ENCODE assay signal across 2 cellular contexts in genomic region chr16:56450901-56451752, GRCh38.
A peak's percentile ranks its signal among the peaks of the same experiment; 100 is the strongest.
TF ChIP-seq lines count a peak whose summit lies in the region.

Gene NUDT21 (minus strand): TSS chr16:56451332. CDS start chr16:56451202, 130 bp downstream.
Gene OGFOD1 (plus strand): TSS chr16:56451554. CDS start chr16:56451613, 59 bp downstream.

TF ChIP-seq in HCT116, 20 proteins besides CTCF, POLR2A, EP300 and RAD21 (continued from another document):
- no peak for TF ChIP-seq ZBTB33 (IDR thresholded peaks at IDR 0.05; ENCODE audit: extremely low read depth, insufficient replicate concordance, low read length)
- peak; percentile 78; the same call in 1 of the 2 replicates for TF ChIP-seq MAX (IDR thresholded peaks at IDR 0.05)
- TF ChIP-seq YY1 (IDR thresholded peaks at IDR 0.05; ENCODE audit: extremely low read depth, insufficient replicate concordance, low read depth, low read length): peak; percentile 92
- no peak for TF ChIP-seq REST (IDR thresholded peaks at IDR 0.05; ENCODE audit: low read depth)
- no peak for TF ChIP-seq CEBPB (IDR thresholded peaks at IDR 0.05; ENCODE audit: low read depth)
- TF ChIP-seq ATF3 (IDR thresholded peaks at IDR 0.05): no peak
- peak; percentile 66 for TF ChIP-seq SIN3A (IDR thresholded peaks at IDR 0.05; ENCODE audit: low read depth)
- peak; percentile 49; the same call in 1 of the 2 replicates for TF ChIP-seq ELF1 (IDR thresholded peaks at IDR 0.05; ENCODE audit: borderline replicate concordance, low read depth)
- TF ChIP-seq POLR2AphosphoS5 (IDR thresholded peaks at IDR 0.05; ENCODE audit: low read depth, low read length): peak; percentile 79
- TF ChIP-seq FOSL1 (IDR thresholded peaks at IDR 0.05; ENCODE audit: low read depth): no peak
- TF ChIP-seq EZH2 (IDR thresholded peaks at IDR 0.05): no peak
- TF ChIP-seq ZNF274 (IDR thresholded peaks at IDR 0.05; ENCODE audit: low read depth, low read length): no peak

TF ChIP-seq in neural cell, 6 proteins besides CTCF, POLR2A, EP300 and RAD21 (continued from another document):
- peak; percentile 79 for TF ChIP-seq REST (IDR thresholded peaks at IDR 0.05; ENCODE audit: borderline replicate concordance)
